In genomic region chr6:135002974-135003703, GRCh38 we compare ENCODE assay signal across 1 cellular context.
A peak's percentile ranks its signal among the peaks of the same experiment; 100 is the strongest.
TF ChIP-seq lines count a peak whose summit lies in the region.

No MANE protein-coding gene starts in this region.

TF ChIP-seq in GM12878, 131 proteins besides CTCF, POLR2A, EP300 and RAD21 (continued from another document and continues in another):
- TF ChIP-seq CEBPZ (IDR thresholded peaks at IDR 0.05; ENCODE audit: low read depth, low read length) = no peak
- TF ChIP-seq CHD4 (IDR thresholded peaks at IDR 0.05) = no peak
- TF ChIP-seq TCF7 (IDR thresholded peaks at IDR 0.05; ENCODE audit: borderline replicate concordance) = no peak
- no peak for TF ChIP-seq ZNF384 (IDR thresholded peaks at IDR 0.05; ENCODE audit: borderline replicate concordance, low read depth, low read length)
- TF ChIP-seq POLR2AphosphoS2 (IDR thresholded peaks at IDR 0.05; ENCODE audit: low read depth, low read length) = no peak
- TF ChIP-seq MYB (IDR thresholded peaks at IDR 0.05; ENCODE audit: borderline replicate concordance, low read depth, low read length) = no peak
- no peak for TF ChIP-seq HSF1 (IDR thresholded peaks at IDR 0.05; ENCODE audit: low read depth, low read length)
- TF ChIP-seq RUNX3 (IDR thresholded peaks at IDR 0.05; ENCODE audit: low read length) = peak; percentile 84
- peak; percentile 22; the same call in 1 of the 2 replicates for TF ChIP-seq ZNF217 (IDR thresholded peaks at IDR 0.05)
- TF ChIP-seq TARDBP (IDR thresholded peaks at IDR 0.05; ENCODE audit: borderline replicate concordance) = no peak
- peak; percentile 60 for TF ChIP-seq SKIL (IDR thresholded peaks at IDR 0.05; ENCODE audit: low read depth, poor library complexity, severe bottlenecking)
- TF ChIP-seq SREBF2 (IDR thresholded peaks at IDR 0.05; ENCODE audit: low read length) = no peak
- TF ChIP-seq BCLAF1 (IDR thresholded peaks at IDR 0.05) = no peak
- peak; percentile 63; the same call in 1 of the 2 replicates for TF ChIP-seq CREM (IDR thresholded peaks at IDR 0.05; ENCODE audit: low read depth)
- no peak for TF ChIP-seq KLF5 (IDR thresholded peaks at IDR 0.05; ENCODE audit: partially characterized antibody)
- TF ChIP-seq MTA2 (IDR thresholded peaks at IDR 0.05; ENCODE audit: low read depth) = no peak; the same call in 1 of the 2 replicates
- no peak for TF ChIP-seq HCFC1 (IDR thresholded peaks at IDR 0.05; ENCODE audit: low read length)
- TF ChIP-seq JUNB (IDR thresholded peaks at IDR 0.05) = peak; percentile 63
- TF ChIP-seq FOS (IDR thresholded peaks at IDR 0.05; ENCODE audit: borderline replicate concordance, extremely low read depth, insufficient read length) = no peak
- TF ChIP-seq HDAC2 (IDR thresholded peaks at IDR 0.05) = no peak
- TF ChIP-seq TAF1 (IDR thresholded peaks at IDR 0.05; ENCODE audit: borderline replicate concordance, low read depth, low read length) = no peak
- no peak for TF ChIP-seq SREBF1 (IDR thresholded peaks at IDR 0.05; ENCODE audit: low read length)
- no peak for TF ChIP-seq TCF12 (IDR thresholded peaks at IDR 0.05; ENCODE audit: low read depth, low read length)
- TF ChIP-seq JUND (IDR thresholded peaks at IDR 0.05; ENCODE audit: low read depth, low read length) = no peak
- no peak for TF ChIP-seq PRDM15 (CRISPR knock-in tag; IDR thresholded peaks at IDR 0.05)
- no peak for TF ChIP-seq E2F4 (IDR thresholded peaks at IDR 0.05; ENCODE audit: low read depth, low read length)
- no peak for TF ChIP-seq POU2F2 (IDR thresholded peaks at IDR 0.05; ENCODE audit: borderline replicate concordance, low read depth, low read length)
- no peak for TF ChIP-seq KDM1A (IDR thresholded peaks at IDR 0.05; ENCODE audit: borderline replicate concordance)
- TF ChIP-seq USF1 (IDR thresholded peaks at IDR 0.05; ENCODE audit: borderline replicate concordance, extremely low read length, insufficient read depth, low read depth, low read length) = no peak
- no peak for TF ChIP-seq PAX8 (IDR thresholded peaks at IDR 0.05)
- no peak for TF ChIP-seq MAX (IDR thresholded peaks at IDR 0.05; ENCODE audit: low read depth, low read length)
- TF ChIP-seq ZNF24 (IDR thresholded peaks at IDR 0.05) = no peak
- TF ChIP-seq NRF1 (conservative IDR thresholded peaks at IDR 0.05; ENCODE audit: low read depth, low read length) = no peak
- TF ChIP-seq SP1 (IDR thresholded peaks at IDR 0.05; ENCODE audit: low read depth, low read length) = no peak
- TF ChIP-seq SMARCA5 (IDR thresholded peaks at IDR 0.05) = no peak
- peak in 1 of 2 experiments; percentile 59; a peak in 2 of 4 replicates for TF ChIP-seq IKZF2 (IDR thresholded peaks at IDR 0.05)
- TF ChIP-seq MXI1 (IDR thresholded peaks at IDR 0.05; ENCODE audit: low read depth, low read length) = no peak
- no peak for TF ChIP-seq MTA3 (IDR thresholded peaks at IDR 0.05; ENCODE audit: borderline replicate concordance, low read length)
- TF ChIP-seq IRF3 (IDR thresholded peaks at IDR 0.05) = no peak
- 0 out of 2 replicates have a peak, but pooled peaks have one; percentile 32 for TF ChIP-seq CREB1 (IDR thresholded peaks at IDR 0.05; ENCODE audit: low read depth)
- TF ChIP-seq EZH2 (IDR thresholded peaks at IDR 0.05; ENCODE audit: borderline replicate concordance, control insufficient read depth, low read depth, low read length) = no peak
- TF ChIP-seq BHLHE40 (IDR thresholded peaks at IDR 0.05; ENCODE audit: borderline replicate concordance in 1 of 2, low read depth in 2 of 2, low read length in 1 of 2) = no peak
- peak; percentile 36; the same call in 1 of the 2 replicates for TF ChIP-seq DPF2 (IDR thresholded peaks at IDR 0.05)
- TF ChIP-seq MEF2A (IDR thresholded peaks at IDR 0.05; ENCODE audit: insufficient read depth, low read depth, low read length) = peak; percentile 71
- TF ChIP-seq CBX3 (IDR thresholded peaks at IDR 0.05; ENCODE audit: borderline replicate concordance, low read depth) = no peak
- no peak for TF ChIP-seq YBX1 (IDR thresholded peaks at IDR 0.05)
- TF ChIP-seq EED (IDR thresholded peaks at IDR 0.05; ENCODE audit: low read depth) = 0 out of 2 replicates have a peak, but pooled peaks have one; percentile 12
- TF ChIP-seq RELA (IDR thresholded peaks at IDR 0.05; ENCODE audit: borderline replicate concordance, partially characterized antibody) = no peak
- TF ChIP-seq CHD2 (IDR thresholded peaks at IDR 0.05; ENCODE audit: borderline replicate concordance, low read depth, low read length) = 0 out of 2 replicates have a peak, but pooled peaks have one; percentile 26
- no peak for TF ChIP-seq PKNOX1 (IDR thresholded peaks at IDR 0.05)
- TF ChIP-seq MEF2B (IDR thresholded peaks at IDR 0.05; ENCODE audit: partially characterized antibody, poor library complexity, severe bottlenecking) = no peak
